Comparison of ENCODE assay signal across 15 cellular contexts in the genomic region with DNA sequence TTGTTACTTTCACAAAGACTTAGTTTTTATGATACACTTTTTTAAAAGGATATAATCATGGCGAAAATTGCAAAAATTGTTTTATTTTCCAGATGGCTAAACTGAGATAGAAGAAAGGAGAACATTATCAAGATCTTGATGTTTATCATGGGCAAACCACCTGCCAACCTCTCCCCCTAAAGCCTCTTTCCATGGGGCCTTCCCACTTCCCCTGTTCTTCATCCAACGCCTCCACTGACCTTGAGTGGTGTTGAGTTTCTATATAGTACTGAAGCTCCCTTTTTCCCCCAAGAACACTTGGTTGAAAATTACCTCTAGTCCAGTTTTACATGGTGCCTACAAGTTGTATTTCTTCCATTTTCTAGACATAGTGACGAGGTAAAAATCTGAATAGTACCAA. TPM values are rescaled to one million over a fixed set of nuclear protein-coding genes. Genes with fewer than 3 reads are reported as not detected.
DNase-seq lines count a peak whose midpoint lies in the region; ATAC-seq, FAIRE-seq and TF ChIP-seq lines count a peak whose summit lies in the region.
"Had no signal": no experiment of that assay in that cellular context is flagged by ENCODE, and none has a peak within 500 bp of the region (broad histone marks: within the 10 kb centered on the region; RNA-seq: fewer than 3 reads in every experiment).

No MANE protein-coding gene starts in this region.

- ATAC-seq in pancreas (no peak), HG02588 (IDR thresholded peaks at IDR 0.05; ENCODE audit: unreplicated experiment) (no peak), HG02852 (IDR thresholded peaks at IDR 0.05; ENCODE audit: unreplicated experiment) (no peak)

- H4K20me1 ChIP-seq in BLaER1 (no peaks in the 10 kb centered on the region), Loucy (ENCODE audit: insufficient read depth, low read length, poor library complexity, severe bottlenecking) (peaks cover 5% of the 10 kb centered on the region)

- H2AFZ ChIP-seq in Loucy (ENCODE audit: low read length), result no peak overlapping the region

- H3K36me3 ChIP-seq in BLaER1 (0 out of 2 replicates have a peak, but pooled peaks cover 4% of the 10 kb centered on the region), Loucy (ENCODE audit: insufficient read depth, low read length) (no peaks in the 10 kb centered on the region), breast epithelium (no peaks in the 10 kb centered on the region), pancreas (no peaks in the 10 kb centered on the region)
- H3K36me3 ChIP-seq: BE2C had no signal

- H3K4me3 ChIP-seq in BLaER1 (no peak overlapping the region), Loucy (ENCODE audit: low read length, poor library complexity, severe bottlenecking) (peak overlapping the region; percentile 65), breast epithelium (peak overlapping the region in 1 of 3 donors; percentile 37), pancreas (no peak overlapping the region)
- H3K4me3 ChIP-seq: dorsolateral prefrontal cortex had no signal

- no peak for FAIRE-seq in pancreas (lab: Jason Lieb, UNC)
- FAIRE-seq: H54, HTR-8/SVneo had no signal

- intact Hi-C loops in breast epithelium (cut with DNase I; ENCODE audit: low total_unique reads), result no loop called here
- intact Hi-C loops in pancreas (cut with DNase I), result no loop called here

- H3K27ac ChIP-seq in BLaER1 (no peak overlapping the region), breast epithelium (peak overlapping the region; percentile 55 to 63), pancreas (peak overlapping the region in 3 of 4 donors; percentile 1 to 34 (median 10))
- H3K27ac ChIP-seq: dorsolateral prefrontal cortex had no signal

- in situ Hi-C loops in ACHN (cut with HindIII; ENCODE audit: low pct_ligation_motif_present, low pct_unique_long_range_greater_than_20kb, low sequenced_read_pairs), result no loop called here

- H3K27me3 ChIP-seq in BLaER1 (no peaks in the 10 kb centered on the region), Loucy (ENCODE audit: insufficient read depth, low read length, poor library complexity, severe bottlenecking) (no peaks in the 10 kb centered on the region), breast epithelium (no peaks in the 10 kb centered on the region), pancreas (no peaks in the 10 kb centered on the region)
- H3K27me3 ChIP-seq: BE2C, dorsolateral prefrontal cortex had no signal

- peaks cover 88% of the 10 kb centered on the region for H3K79me2 ChIP-seq in Loucy (ENCODE audit: insufficient read depth, low read length)

- no peak overlapping the region for H3K9ac ChIP-seq in BLaER1
- H3K9ac ChIP-seq in Loucy (ENCODE audit: low read depth, low read length, poor library complexity, severe bottlenecking), result peak overlapping the region; percentile 39

- peaks cover 21% of the 10 kb centered on the region for H3F3A ChIP-seq in Loucy (ENCODE audit: low read depth)

- DNase-seq in breast epithelium (ENCODE audit: low spot score in 2 of 2), result no peak
- no peak for DNase-seq in pancreas
- DNase-seq in ACHN, result no peak
- no peak for DNase-seq in H4 (ENCODE audit: low spot score)
- DNase-seq: foreskin melanocyte, NCI-H1436 treated with DMSO at 0.1 percent for 48 hours, SIG-M5 had no signal

- no peak for TF ChIP-seq POLR2A in breast epithelium (IDR thresholded peaks at IDR 0.05)

- peaks cover 37% of the 10 kb centered on the region for H3K4me1 ChIP-seq in BLaER1
- peaks cover 69% of the 10 kb centered on the region for H3K4me1 ChIP-seq in Loucy (ENCODE audit: insufficient read depth, low read length, poor library complexity, severe bottlenecking)
- peaks cover 3 to 18% of the 10 kb centered on the region in 2 donors for H3K4me1 ChIP-seq in breast epithelium
- peaks cover 24 to 44% (median 25%) of the 10 kb centered on the region in 3 donors for H3K4me1 ChIP-seq in pancreas

- no peak for TF ChIP-seq CTCF in Loucy (conservative IDR thresholded peaks at IDR 0.05; ENCODE audit: low read length)
- no peak for TF ChIP-seq CTCF in breast epithelium (IDR thresholded peaks at IDR 0.05)
- no peak for TF ChIP-seq CTCF in pancreas (IDR thresholded peaks at IDR 0.05)

- H3K9me3 ChIP-seq in BLaER1 (no peaks in the 10 kb centered on the region), Loucy (ENCODE audit: insufficient read depth, low read depth, low read length) (no peaks in the 10 kb centered on the region), breast epithelium (no peaks in the 10 kb centered on the region), pancreas (no peaks in the 10 kb centered on the region)
- H3K9me3 ChIP-seq: BE2C had no signal

- H3K9me2 ChIP-seq in Loucy (replicated peaks; ENCODE audit: low read depth, low read length), result no peaks in the 10 kb centered on the region

- H3K4me2 ChIP-seq in BLaER1 (peak overlapping the region; percentile 57), Loucy (ENCODE audit: low read depth, low read length, poor library complexity, severe bottlenecking) (peak overlapping the region; percentile 78)

- WGBS in pancreas, 2 donors, result 46 to 73% methylated on average over 3 of the region's 3 CpGs

RNA-seq across cellular contexts. Expression of gene CREB3L2, which starts 5.0 kb away (rescaled TPM):
- total RNA-seq in breast epithelium (10 to 100 TPM; 23.0 to 46.5 (median 40.5) TPM), pancreas (10 to 100 TPM; 21.3 to 38.4 (median 32.3) TPM)
- polyA plus RNA-seq in pancreas, result 10 to 100 TPM in 1 of 2 donors, 1 to 10 TPM in 1; 6.6 to 10.4 TPM
- total RNA-seq in H4 (2014; rRNA removed; shearing (Covaris generic)), result 13.0 and 18.0 TPM in 2 replicates
